11 cellular contexts compared by ENCODE assay signal in genomic region chr13:40563350-40564125, GRCh38.
DNase-seq lines count a peak whose midpoint lies in the region; TF ChIP-seq lines count a peak whose summit lies in the region.
"Had no signal": no experiment of that assay in that cellular context is flagged by ENCODE, and none has a peak within 500 bp of the region (broad histone marks: within the 10 kb centered on the region; RNA-seq: fewer than 3 reads in every experiment).

No MANE protein-coding gene starts in this region.

- no peak for TF ChIP-seq CTCF in smooth muscle cell (IDR thresholded peaks at IDR 0.05; ENCODE audit: borderline replicate concordance, insufficient read depth, poor library complexity, severe bottlenecking)
- no peak for TF ChIP-seq CTCF in MCF 10A (IDR thresholded peaks at IDR 0.05; ENCODE audit: unreplicated experiment)
- no peak for TF ChIP-seq CTCF in GM10266 (IDR thresholded peaks at IDR 0.05; ENCODE audit: control insufficient read depth, insufficient read depth, low read depth, missing control alignments)

- peak overlapping the region; percentile 22 for H3K27ac ChIP-seq in smooth muscle cell (ENCODE audit: low read depth)

- POLR2A ChIA-PET in MCF 10A (lab: Yijun Ruan, JAX), result no interaction called here
- POLR2A ChIA-PET in HEK293T (lab: Yijun Ruan, JAX), result no interaction called here

- H3K36me3 Mint-ChIP-seq in activated CD4-positive, alpha-beta T cell treated with anti-CD3 and anti-CD28 coated beads, Interleukin-2, amount 10 ng/mL, durations not matched to agents 24 days and 14 days (ENCODE audit: low read depth), result peaks cover 30% of the 10 kb centered on the region
- H3K36me3 Mint-ChIP-seq in activated naive CD8-positive, alpha-beta T cell treated with anti-CD3 and anti-CD28 coated beads for 36 hours, result peaks cover 37% of the 10 kb centered on the region
- peaks cover 91% of the 10 kb centered on the region for H3K36me3 Mint-ChIP-seq in MCF 10A (ENCODE audit: insufficient read depth, unreplicated experiment)

- no peak overlapping the region for H2AFZ ChIP-seq in smooth muscle cell (ENCODE audit: low read depth)

- peaks cover 60% of the 10 kb centered on the region for H3K4me1 Mint-ChIP-seq in activated CD4-positive, alpha-beta T cell treated with anti-CD3 and anti-CD28 coated beads, Interleukin-2, amount 10 ng/mL, durations not matched to agents 24 days and 14 days
- peaks cover 80% of the 10 kb centered on the region for H3K4me1 Mint-ChIP-seq in activated naive CD8-positive, alpha-beta T cell treated with anti-CD3 and anti-CD28 coated beads for 36 hours
- H3K4me1 Mint-ChIP-seq in MCF 10A (ENCODE audit: insufficient read depth, unreplicated experiment), result peaks cover 31% of the 10 kb centered on the region

- WGBS in smooth muscle cell (ENCODE audit: low lambda C conversion rate), result 47% methylated on average over 14 of the region's 14 CpGs

- H3K79me2 ChIP-seq in smooth muscle cell (ENCODE audit: low read depth), result peaks cover 30% of the 10 kb centered on the region

- no peak overlapping the region for H3K4me3 ChIP-seq in smooth muscle cell

- H3K9me3 Mint-ChIP-seq in activated CD4-positive, alpha-beta T cell treated with anti-CD3 and anti-CD28 coated beads, Interleukin-2, amount 10 ng/mL, durations not matched to agents 24 days and 14 days, result peaks cover 9% of the 10 kb centered on the region
- peaks cover 5% of the 10 kb centered on the region for H3K9me3 Mint-ChIP-seq in activated naive CD8-positive, alpha-beta T cell treated with anti-CD3 and anti-CD28 coated beads for 36 hours
- H3K9me3 Mint-ChIP-seq in MCF 10A (ENCODE audit: unreplicated experiment), result no peaks in the 10 kb centered on the region

- intact Hi-C loops in activated CD4-positive, alpha-beta T cell treated with anti-CD3 and anti-CD28 coated beads, Interleukin-2, amount 10 ng/mL, durations not matched to agents 24 days and 14 days (cut with micrococcal nuclease), result loop anchor here (2.0 kb wide), 1 partner anchor 23 kb away; no protein-coding TSS in a partner anchor
- intact Hi-C loops in MCF 10A (cut with micrococcal nuclease), result no loop called here

- BruUV-seq in MCF 10A (replicated peaks; lab: Mats Ljungman, UMichigan), result no TSS peak

- H3K4me1 ChIP-seq in smooth muscle cell (ENCODE audit: low read depth), result peaks cover 6% of the 10 kb centered on the region

- H3K27ac Mint-ChIP-seq in activated CD4-positive, alpha-beta T cell treated with anti-CD3 and anti-CD28 coated beads, Interleukin-2, amount 10 ng/mL, durations not matched to agents 24 days and 14 days, result peak overlapping the region; percentile 13
- peak overlapping the region; percentile 88 for H3K27ac Mint-ChIP-seq in activated naive CD8-positive, alpha-beta T cell treated with anti-CD3 and anti-CD28 coated beads for 36 hours
- no peak overlapping the region for H3K27ac Mint-ChIP-seq in MCF 10A (ENCODE audit: low read depth, unreplicated experiment)
- H3K27ac Mint-ChIP-seq: activated naive CD4-positive, alpha-beta T cell treated with anti-CD3 and anti-CD28 coated beads, Interleukin-2, amount 10 ng/mL, durations not matched to agents 7 days and 5 days had no signal

- peak overlapping the region; percentile 71 for H3K4me2 ChIP-seq in smooth muscle cell

- H3K4me3 Mint-ChIP-seq in activated CD4-positive, alpha-beta T cell treated with anti-CD3 and anti-CD28 coated beads, Interleukin-2, amount 10 ng/mL, durations not matched to agents 24 days and 14 days, result no peak overlapping the region
- peak overlapping the region; percentile 34 for H3K4me3 Mint-ChIP-seq in activated naive CD8-positive, alpha-beta T cell treated with anti-CD3 and anti-CD28 coated beads for 36 hours
- H3K4me3 Mint-ChIP-seq in MCF 10A (ENCODE audit: unreplicated experiment), result no peak overlapping the region
- H3K4me3 Mint-ChIP-seq: activated naive CD4-positive, alpha-beta T cell treated with anti-CD3 and anti-CD28 coated beads, Interleukin-2, amount 10 ng/mL, durations not matched to agents 7 days and 5 days had no signal

- H3K9ac ChIP-seq in smooth muscle cell (ENCODE audit: low read depth), result no peak overlapping the region

- peaks cover 83% of the 10 kb centered on the region for H4K20me1 ChIP-seq in smooth muscle cell (ENCODE audit: low read depth)

- no peak for DNase-seq in activated CD4-positive, alpha-beta T cell treated with anti-CD3 and anti-CD28 coated beads, Interleukin-2, amount 10 ng/mL, durations not matched to agents 24 days and 14 days
- no peak for DNase-seq in activated CD4-positive, alpha-beta T cell treated with anti-CD3 and anti-CD28 coated beads for 48 hours
- no peak for DNase-seq in activated naive CD8-positive, alpha-beta T cell treated with anti-CD3 and anti-CD28 coated beads for 36 hours
- DNase-seq in iris pigment epithelial cell (ENCODE audit: low read depth) (peak; percentile 74), smooth muscle cell (lab: John Stamatoyannopoulos, UW; ENCODE audit: unreplicated experiment) (no peak), MCF 10A (ENCODE audit: unreplicated experiment) (no peak), HEK293T (ENCODE audit: extremely low spot score) (no peak), GM10266 (ENCODE audit: extremely low spot score) (no peak)
- DNase-seq: activated naive CD4-positive, alpha-beta T cell treated with anti-CD3 and anti-CD28 coated beads, Interleukin-2, amount 10 ng/mL, durations not matched to agents 7 days and 5 days; erythroblast; stimulated activated CD4-positive, alpha-beta T cell treated with anti-CD3 and anti-CD28 coated beads, Interleukin-4, amount 100 ng/mL, for 4 hours had no signal

- H3K27me3 Mint-ChIP-seq in activated CD4-positive, alpha-beta T cell treated with anti-CD3 and anti-CD28 coated beads, Interleukin-2, amount 10 ng/mL, durations not matched to agents 24 days and 14 days, result no peaks in the 10 kb centered on the region
- no peaks in the 10 kb centered on the region for H3K27me3 Mint-ChIP-seq in activated naive CD8-positive, alpha-beta T cell treated with anti-CD3 and anti-CD28 coated beads for 36 hours
- no peaks in the 10 kb centered on the region for H3K27me3 Mint-ChIP-seq in MCF 10A (ENCODE audit: insufficient read depth, unreplicated experiment)
- H3K27me3 Mint-ChIP-seq: activated naive CD4-positive, alpha-beta T cell treated with anti-CD3 and anti-CD28 coated beads, Interleukin-2, amount 10 ng/mL, durations not matched to agents 7 days and 5 days had no signal

- H3K36me3 ChIP-seq in smooth muscle cell (ENCODE audit: low read depth), result no peaks in the 10 kb centered on the region

- H3K9me3 ChIP-seq in smooth muscle cell (replicated peaks; ENCODE audit: low read depth), result no peaks in the 10 kb centered on the region

- H3F3A ChIP-seq in smooth muscle cell (ENCODE audit: low read depth), result no peaks in the 10 kb centered on the region

- H3K27me3 ChIP-seq in smooth muscle cell (ENCODE audit: low read depth), result no peaks in the 10 kb centered on the region

- CTCF ChIA-PET in MCF 10A (lab: Yijun Ruan, JAX), result no interaction called here
- CTCF ChIA-PET in HEK293T (lab: Yijun Ruan, JAX), result interaction anchor here (0.5 to 0.6 kb wide), 2 partner anchors 504 to 640 kb away, joined by 3 read pairs; no protein-coding TSS in a partner anchor

TF ChIP-seq in HEK293T, 16 proteins besides CTCF, POLR2A, EP300 and RAD21:
- TF ChIP-seq, protein P1, sequence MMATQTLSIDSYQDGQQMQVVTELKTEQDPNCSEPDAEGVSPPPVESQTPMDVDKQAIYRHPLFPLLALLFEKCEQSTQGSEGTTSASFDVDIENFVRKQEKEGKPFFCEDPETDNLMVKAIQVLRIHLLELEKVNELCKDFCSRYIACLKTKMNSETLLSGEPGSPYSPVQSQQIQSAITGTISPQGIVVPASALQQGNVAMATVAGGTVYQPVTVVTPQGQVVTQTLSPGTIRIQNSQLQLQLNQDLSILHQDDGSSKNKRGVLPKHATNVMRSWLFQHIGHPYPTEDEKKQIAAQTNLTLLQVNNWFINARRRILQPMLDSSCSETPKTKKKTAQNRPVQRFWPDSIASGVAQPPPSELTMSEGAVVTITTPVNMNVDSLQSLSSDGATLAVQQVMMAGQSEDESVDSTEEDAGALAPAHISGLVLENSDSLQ (IDR thresholded peaks at IDR 0.05), result no peak
- TF ChIP-seq FOXA1 (IDR thresholded peaks at IDR 0.05), result no peak
